In the genomic region with DNA sequence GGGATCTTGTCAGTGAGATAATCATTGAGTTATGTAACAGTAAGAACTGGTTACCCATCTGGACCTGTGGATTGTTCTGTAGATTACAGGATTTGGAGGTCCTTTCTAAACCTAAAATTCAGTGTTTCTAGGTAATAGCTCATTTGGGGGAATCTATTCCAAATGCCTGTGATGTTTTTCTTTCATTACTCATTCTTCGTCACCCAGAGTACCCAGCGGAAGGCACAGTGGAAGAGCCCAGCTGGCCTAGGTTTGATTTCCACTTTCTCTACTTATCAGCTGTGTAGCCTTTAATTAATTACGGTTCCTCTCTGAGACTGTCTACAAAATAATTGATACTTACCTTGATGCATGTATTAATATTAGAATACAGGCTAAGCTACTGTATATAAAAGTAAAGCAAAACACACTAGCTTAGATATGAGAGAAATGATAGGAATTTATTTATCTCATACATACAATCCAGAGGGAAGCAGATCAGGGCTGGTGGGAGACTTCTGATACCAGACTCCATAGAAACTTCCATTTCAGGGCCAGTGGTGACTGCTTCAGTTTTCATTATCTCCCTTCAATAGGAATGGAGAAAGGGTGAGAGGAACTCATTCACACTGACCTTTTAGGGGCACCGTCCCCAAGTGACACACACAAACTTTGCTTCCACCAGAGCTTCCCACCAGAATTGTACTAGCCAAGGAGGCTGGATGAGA, we compare ENCODE assay signal across 15 cellular contexts.
DNase-seq lines count a peak whose midpoint lies in the region; ATAC-seq and TF ChIP-seq lines count a peak whose summit lies in the region.
"Had no signal": no experiment of that assay in that cellular context is flagged by ENCODE, and none has a peak within 500 bp of the region (broad histone marks: within the 10 kb centered on the region; RNA-seq: fewer than 3 reads in every experiment).

No MANE protein-coding gene starts in this region.

- H3K36me3 ChIP-seq in PC-3 (ENCODE audit: low read depth, low read length) (no peaks in the 10 kb centered on the region), mesendoderm (ENCODE audit: control insufficient read depth, insufficient read depth, low read length) (no peaks in the 10 kb centered on the region), prostate gland (no peaks in the 10 kb centered on the region)

- no peak overlapping the region for H4K8ac ChIP-seq in mesendoderm (ENCODE audit: low read depth, low read length)

- no peaks in the 10 kb centered on the region for H3K4me1 Mint-ChIP-seq in activated CD4-positive, alpha-beta memory T cell treated with anti-CD3 and anti-CD28 coated beads for 36 hours (ENCODE audit: low read depth)
- H3K4me1 Mint-ChIP-seq: B cell had no signal

- H2AFZ ChIP-seq in PC-3 (ENCODE audit: low read length): no peak overlapping the region

- intact Hi-C loops in PC-3 (cut with micrococcal nuclease): loop anchor here (1.0 to 10.0 kb wide), 2 partner anchors 312 to 340 kb away; no protein-coding TSS in a partner anchor
- intact Hi-C loops in activated CD4-positive, alpha-beta memory T cell treated with anti-CD3 and anti-CD28 coated beads for 36 hours (cut with micrococcal nuclease): loop anchor here (5.0 kb wide), 1 partner anchor 339 kb away; no protein-coding TSS in a partner anchor
- intact Hi-C loops in prostate gland (cut with DNase I): no loop called here

- no peak overlapping the region for H3K27ac Mint-ChIP-seq in activated CD4-positive, alpha-beta memory T cell treated with anti-CD3 and anti-CD28 coated beads for 36 hours
- H3K27ac Mint-ChIP-seq: activated T-helper 1 cell treated with anti-CD3 and anti-CD28 coated beads, Interleukin-12 subunit alpha, Interleukin-12 subunit beta, Interleukin-2, Interleukin-4 antibody, amounts not matched to agents 30 ng/mL and 10 ng/mL and 1 ng/mL, durations not matched to agents 14 hours and 24 hours and 36 hours; B cell had no signal

- no peak for TF ChIP-seq CTCF in PC-3 (conservative IDR thresholded peaks at IDR 0.05; ENCODE audit: low read depth, low read length)
- no peak for TF ChIP-seq CTCF in prostate gland (IDR thresholded peaks at IDR 0.05)

- DNase-seq in EH (ENCODE audit: low read depth) (peak; percentile 57), PC-3 (peak; percentile 42), dedifferentiated amniotic fluid mesenchymal stem cell (ENCODE audit: extremely low spot score) (peak; percentile 24), mesendoderm (peak; percentile 75), kidney tubule cell (ENCODE audit: low spot score) (no peak), prostate gland (ENCODE audit: low spot score) (no peak)
- no peak for DNase-seq in activated CD4-positive, alpha-beta memory T cell treated with anti-CD3 and anti-CD28 coated beads for 36 hours
- DNase-seq: heart right ventricle, NCI-H774 had no signal

- no peaks in the 10 kb centered on the region for H3K27me3 Mint-ChIP-seq in activated CD4-positive, alpha-beta memory T cell treated with anti-CD3 and anti-CD28 coated beads for 36 hours
- H3K27me3 Mint-ChIP-seq: B cell had no signal

- H3K4me2 ChIP-seq in PC-3 (ENCODE audit: low read length) (no peak overlapping the region), mesendoderm (ENCODE audit: low read length) (no peak overlapping the region)
- H3K4me2 ChIP-seq: KMS-11 had no signal

- H2BK120ac ChIP-seq in mesendoderm (ENCODE audit: low read depth, low read length): no peak overlapping the region

- no peak overlapping the region for H3K9ac ChIP-seq in PC-3 (ENCODE audit: low read length)
- H3K9ac ChIP-seq in mesendoderm (ENCODE audit: low read length): no peak overlapping the region
- H3K9ac ChIP-seq: KMS-11 had no signal

- no peak overlapping the region for H3K56ac ChIP-seq in mesendoderm (ENCODE audit: low read length)

- no peaks in the 10 kb centered on the region for H3K79me1 ChIP-seq in mesendoderm (ENCODE audit: low read length)

- H3K36me3 Mint-ChIP-seq in activated CD4-positive, alpha-beta memory T cell treated with anti-CD3 and anti-CD28 coated beads for 36 hours: peaks cover 5% of the 10 kb centered on the region

- no peaks in the 10 kb centered on the region for H3K27me3 ChIP-seq in PC-3 (ENCODE audit: low read length)
- H3K27me3 ChIP-seq in mesendoderm (ENCODE audit: insufficient read depth, low read length, poor library complexity): no peaks in the 10 kb centered on the region
- no peaks in the 10 kb centered on the region for H3K27me3 ChIP-seq in prostate gland (replicated peaks; ENCODE audit: insufficient read depth)
- H3K27me3 ChIP-seq: heart right ventricle, Peyer's patch had no signal

- ATAC-seq in PC-3: peak; percentile 78
- no peak for ATAC-seq in GM21576 (IDR thresholded peaks at IDR 0.05; ENCODE audit: unreplicated experiment)

- H3K9me3 Mint-ChIP-seq in activated CD4-positive, alpha-beta memory T cell treated with anti-CD3 and anti-CD28 coated beads for 36 hours: no peaks in the 10 kb centered on the region
- H3K9me3 Mint-ChIP-seq: activated T-helper 1 cell treated with anti-CD3 and anti-CD28 coated beads, Interleukin-12 subunit alpha, Interleukin-12 subunit beta, Interleukin-2, Interleukin-4 antibody, amounts not matched to agents 30 ng/mL and 10 ng/mL and 1 ng/mL, durations not matched to agents 14 hours and 24 hours and 36 hours had no signal

- H3K23ac ChIP-seq in mesendoderm (ENCODE audit: low read length): no peak overlapping the region

- no peak overlapping the region for H2AK5ac ChIP-seq in mesendoderm (ENCODE audit: low read length)

- WGBS in mesendoderm (ENCODE audit: extremely low coverage, insufficient coverage, low lambda C conversion rate): no CpG with 5 or more reads among the region's 4 CpGs
- whole genome bisulfite sequencing in prostate gland: 97% methylated on average over 4 of the region's 4 CpGs

- H3K4me3 ChIP-seq in PC-3 (ENCODE audit: low read length) (no peak overlapping the region), mesendoderm (ENCODE audit: low read length) (no peak overlapping the region), prostate gland (no peak overlapping the region)
- H3K4me3 ChIP-seq: heart right ventricle, mucosa of descending colon, Peyer's patch had no signal

- H3K79me2 ChIP-seq in PC-3 (ENCODE audit: low read length): no peaks in the 10 kb centered on the region
- no peaks in the 10 kb centered on the region for H3K79me2 ChIP-seq in mesendoderm (ENCODE audit: control insufficient read depth, insufficient read depth, low read length)

- no TSS peak for BruUV-seq in PC-3 (replicated peaks; lab: Mats Ljungman, UMichigan)

- H2BK5ac ChIP-seq in mesendoderm (ENCODE audit: low read length): no peak overlapping the region

- H4K20me1 ChIP-seq in PC-3 (ENCODE audit: low read length): no peaks in the 10 kb centered on the region

- H3K9me3 ChIP-seq in PC-3 (ENCODE audit: low read length) (no peaks in the 10 kb centered on the region), prostate gland (no peaks in the 10 kb centered on the region)
- H3K9me3 ChIP-seq: heart right ventricle, mucosa of descending colon, Peyer's patch had no signal

- H3K4me1 ChIP-seq in PC-3 (ENCODE audit: insufficient read depth, low read length) (peaks cover 10% of the 10 kb centered on the region; the same call in 1 of the 2 replicates), mesendoderm (ENCODE audit: control insufficient read depth, low read depth, low read length) (peaks cover 7% of the 10 kb centered on the region), prostate gland (replicated peaks) (no peaks in the 10 kb centered on the region)

- H3K4ac ChIP-seq in mesendoderm (ENCODE audit: low read depth, low read length): no peak overlapping the region

- TF ChIP-seq POLR2A in prostate gland (IDR thresholded peaks at IDR 0.05): no peak

- H2BK15ac ChIP-seq in mesendoderm (replicated peaks; ENCODE audit: low read depth): no peak overlapping the region

- H3F3A ChIP-seq in PC-3 (ENCODE audit: low read length, unreplicated experiment): no peaks in the 10 kb centered on the region

- H3K27ac ChIP-seq in PC-3 (ENCODE audit: low read length): no peak overlapping the region
- H3K27ac ChIP-seq in mesendoderm (ENCODE audit: low read depth, low read length): no peak overlapping the region
- no peak overlapping the region for H3K27ac ChIP-seq in prostate gland
- H3K27ac ChIP-seq: heart right ventricle, KMS-11, Peyer's patch had no signal

- CTCF ChIA-PET in PC-3 (lab: Charles Lee): interaction anchor here (0.6 to 0.8 kb wide), 2 partner anchors 250 to 340 kb away, joined by 3 to 5 read pairs; no protein-coding TSS in a partner anchor
- CTCF ChIA-PET in activated CD4-positive, alpha-beta memory T cell treated with anti-CD3 and anti-CD28 coated beads for 36 hours (lab: Charles Lee): interaction anchor here (0.8 to 1.9 kb wide), 8 partner anchors 9 to 340 kb away, joined by 3 to 11 read pairs (median 3); no protein-coding TSS in a partner anchor

- H3K18ac ChIP-seq in mesendoderm (ENCODE audit: low read length): no peak overlapping the region

- no peaks in the 10 kb centered on the region for H3K9me2 ChIP-seq in PC-3 (replicated peaks; ENCODE audit: low read length)

- no peak overlapping the region for H4K5ac ChIP-seq in mesendoderm (ENCODE audit: low read length)

- H3K4me3 Mint-ChIP-seq in activated CD4-positive, alpha-beta memory T cell treated with anti-CD3 and anti-CD28 coated beads for 36 hours: no peak overlapping the region
- H3K4me3 Mint-ChIP-seq: activated T-helper 1 cell treated with anti-CD3 and anti-CD28 coated beads, Interleukin-12 subunit alpha, Interleukin-12 subunit beta, Interleukin-2, Interleukin-4 antibody, amounts not matched to agents 30 ng/mL and 10 ng/mL and 1 ng/mL, durations not matched to agents 14 hours and 24 hours and 36 hours; B cell had no signal

- POLR2A ChIA-PET in PC-3 (lab: Charles Lee; ENCODE audit: unreplicated experiment): no interaction called here
- POLR2A ChIA-PET in activated CD4-positive, alpha-beta memory T cell treated with anti-CD3 and anti-CD28 coated beads for 36 hours (lab: Charles Lee): no interaction called here

Comparison
In these comparisons a context has a peak if more than half of its experiments do, and no peak if none do; other contexts are left out.
1. DNase-seq: peak in EH (single experiment), PC-3 (single experiment), dedifferentiated amniotic fluid mesenchymal stem cell (single experiment) and mesendoderm (single experiment); none in activated CD4-positive, alpha-beta memory T cell treated with anti-CD3 and anti-CD28 coated beads for 36 hours (single experiment), kidney tubule cell (single experiment) and prostate gland (single experiment).